ENCODE assay signal across 8 cellular contexts in the genomic region with DNA sequence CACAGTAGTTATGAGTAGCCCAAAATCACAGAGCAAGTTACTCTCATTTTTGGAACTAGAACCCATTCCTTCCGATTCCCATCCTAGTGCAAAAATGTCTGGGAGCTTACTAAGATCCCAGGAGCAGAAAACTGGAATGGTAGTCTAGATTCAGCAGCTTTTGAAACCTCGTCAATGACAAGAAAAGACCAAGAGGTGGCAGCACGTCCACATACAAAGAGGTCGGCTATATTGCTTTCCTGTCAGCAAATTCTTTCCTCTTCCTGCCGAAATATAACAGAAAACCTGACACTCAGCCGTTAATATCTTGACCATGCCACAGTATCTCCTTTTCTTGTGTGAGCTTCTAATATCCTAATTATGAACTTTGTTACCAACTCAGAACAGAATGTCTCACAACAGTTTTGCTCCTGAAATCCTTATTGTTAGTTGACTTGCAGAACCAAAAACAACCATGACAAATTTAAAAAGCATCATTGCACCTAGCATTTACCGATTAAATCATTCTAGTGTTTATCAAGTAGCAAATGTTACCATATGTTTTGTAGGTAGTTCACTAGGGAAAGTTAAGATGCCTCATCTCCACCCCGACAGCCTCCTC.
DNase-seq lines count a peak whose midpoint lies in the region; ATAC-seq, FAIRE-seq and TF ChIP-seq lines count a peak whose summit lies in the region.

No MANE protein-coding gene starts in this region.

- H3K36me3 Mint-ChIP-seq in Calu3 (ENCODE audit: insufficient read depth, unreplicated experiment), result peaks cover 5% of the 10 kb centered on the region

- H3K4me3 ChIP-seq in mesenchymal stem cell (ENCODE audit: insufficient read depth in 1 of 2, low read depth in 1 of 2, low read length in 2 of 2), result peak overlapping the region in 1 of 2 experiments; percentile 46

- no peak overlapping the region for H2BK15ac ChIP-seq in mesenchymal stem cell (ENCODE audit: low read depth, poor library complexity, severe bottlenecking)

- no peak overlapping the region for H4K8ac ChIP-seq in mesenchymal stem cell (ENCODE audit: low read length)

- H2AK5ac ChIP-seq in mesenchymal stem cell (ENCODE audit: low read length, severe bottlenecking), result no peak overlapping the region

- H3K4ac ChIP-seq in mesenchymal stem cell (ENCODE audit: low read depth in 1 of 2, low read length in 2 of 2), result no peak overlapping the region

- peaks cover 33% of the 10 kb centered on the region for H3K4me1 Mint-ChIP-seq in Calu3 (ENCODE audit: low read depth, unreplicated experiment)

- no peak overlapping the region for H3K14ac ChIP-seq in mesenchymal stem cell (ENCODE audit: low read length in 2 of 2)

- H3K9me3 ChIP-seq in mesenchymal stem cell (ENCODE audit: control insufficient read depth, low read length), result no peaks in the 10 kb centered on the region

- no peaks in the 10 kb centered on the region for H3K79me1 ChIP-seq in mesenchymal stem cell (replicated peaks; ENCODE audit: low read length, poor library complexity, severe bottlenecking)

- DNase-seq in Calu3 (peak; percentile 67), SK-N-DZ (ENCODE audit: low spot score) (peak; percentile 45), mesenchymal stem cell (peak; percentile 47), GF-D8 (lab: John Stamatoyannopoulos, UW) (no peak)

- BruUV-seq in Calu3 (replicated peaks; lab: Mats Ljungman, UMichigan), result no TSS peak

- whole genome bisulfite sequencing in mesenchymal stem cell, result 7% methylated on average over 6 of the region's 8 CpGs

- peak; percentile 76 for FAIRE-seq in endometrium (lab: Jason Lieb, UNC)

- H3K23ac ChIP-seq in mesenchymal stem cell (ENCODE audit: low read length in 2 of 2), result no peak overlapping the region

- H2BK120ac ChIP-seq in mesenchymal stem cell (ENCODE audit: low read depth, low read length), result no peak overlapping the region

- no peaks in the 10 kb centered on the region for H3K36me3 ChIP-seq in mesenchymal stem cell (ENCODE audit: control insufficient read depth in 1 of 2, insufficient read depth in 2 of 2, low read depth in 1 of 2, low read length in 2 of 2)

- H3K27ac ChIP-seq in mesenchymal stem cell (ENCODE audit: low read length, poor library complexity, severe bottlenecking), result no peak overlapping the region

- H2AFZ ChIP-seq in mesenchymal stem cell (ENCODE audit: low read depth, low read length), result no peak overlapping the region

- TF ChIP-seq CTCF in Calu3 (IDR thresholded peaks at IDR 0.05; ENCODE audit: unreplicated experiment) (peak; percentile 65), LNCAP (IDR thresholded peaks at IDR 0.05) (peak; percentile 71)

- H3K9ac ChIP-seq in mesenchymal stem cell (ENCODE audit: low read length), result peak overlapping the region; percentile 56

- CTCF ChIA-PET in Calu3 (lab: Charles Lee), result interaction anchor here (0.7 to 4.6 kb wide), 5 partner anchors 51 to 408 kb away, joined by 3 to 145 read pairs (median 4); no protein-coding TSS in a partner anchor

- H3K27ac Mint-ChIP-seq in Calu3 (ENCODE audit: unreplicated experiment), result peak overlapping the region; percentile 87

- no peak overlapping the region for H2BK12ac ChIP-seq in mesenchymal stem cell (ENCODE audit: low read length in 2 of 2)

- H3K4me3 Mint-ChIP-seq in Calu3 (ENCODE audit: low read depth, unreplicated experiment), result no peak overlapping the region

- H4K91ac ChIP-seq in mesenchymal stem cell (ENCODE audit: low read length), result no peak overlapping the region

- H3K27me3 ChIP-seq in mesenchymal stem cell (ENCODE audit: control insufficient read depth in 1 of 2, insufficient read depth in 1 of 2, low read length in 2 of 2), result peaks cover 0 to 11% of the 10 kb centered on the region in 2 experiments

- ATAC-seq in GM18907 (IDR thresholded peaks at IDR 0.05; ENCODE audit: unreplicated experiment) (peak; percentile 65), HG03460 (IDR thresholded peaks at IDR 0.05; ENCODE audit: unreplicated experiment) (no peak)

- H3K18ac ChIP-seq in mesenchymal stem cell (ENCODE audit: low read depth in 1 of 2, low read length in 2 of 2), result no peak overlapping the region

- no peaks in the 10 kb centered on the region for H3K27me3 Mint-ChIP-seq in Calu3 (ENCODE audit: unreplicated experiment)

- H2BK5ac ChIP-seq in mesenchymal stem cell (ENCODE audit: low read depth, low read length, poor library complexity, severe bottlenecking), result no peak overlapping the region

- no peaks in the 10 kb centered on the region for H3K4me1 ChIP-seq in mesenchymal stem cell (ENCODE audit: control insufficient read depth, insufficient read depth, low read depth, low read length)

- no peak overlapping the region for H3K4me2 ChIP-seq in mesenchymal stem cell (ENCODE audit: low read length, poor library complexity, severe bottlenecking)

- H3K9me3 Mint-ChIP-seq in Calu3 (ENCODE audit: low read depth, unreplicated experiment), result no peaks in the 10 kb centered on the region

- intact Hi-C loops in Calu3 (cut with micrococcal nuclease; ENCODE audit: unreplicated experiment), result loop anchor here (1.0 to 10.0 kb wide), 8 partner anchors 44 to 408 kb away; partner anchors contain the start of gene OR5AK2
